In the genomic region with DNA sequence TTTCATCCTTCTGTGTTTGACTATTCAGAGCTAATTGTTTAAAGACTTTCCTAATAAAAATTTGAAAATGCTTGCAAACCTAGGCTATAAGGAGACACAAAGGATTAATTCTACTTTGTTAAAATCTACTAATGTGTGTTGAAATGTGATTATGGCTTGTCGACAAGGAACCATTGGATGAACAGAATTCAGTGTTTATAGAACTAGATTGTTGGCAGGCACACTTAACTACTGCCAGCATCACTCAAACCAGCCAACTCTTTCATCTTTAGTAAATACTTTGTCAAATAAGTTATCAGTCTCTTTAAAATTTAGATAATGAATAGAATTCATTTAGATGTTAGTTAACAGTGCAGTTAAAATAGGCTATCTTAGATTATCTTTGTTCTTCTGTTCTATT, we compare ENCODE assay signal across 24 cellular contexts.
"Had no signal": no experiment of that assay in that cellular context is flagged by ENCODE, and none has a peak within 500 bp of the region (broad histone marks: within the 10 kb centered on the region; RNA-seq: fewer than 3 reads in every experiment).

No MANE protein-coding gene starts in this region.

- H3K9me3 ChIP-seq: lower lobe of right lung, mucosa of descending colon, prostate gland, right atrium auricular region, sigmoid colon, stomach, thyroid gland had no signal

- H3K4me3 ChIP-seq: lower lobe of right lung, mucosa of descending colon, neural progenitor cell, prostate gland, right atrium auricular region, sigmoid colon, stomach, thyroid gland had no signal

- ATAC-seq: effector memory CD8-positive, alpha-beta T cell; left colon; left ventricle myocardium superior; lower lobe of right lung; mucosa of descending colon; naive thymus-derived CD4-positive, alpha-beta T cell; stimulated activated effector memory CD8-positive, alpha-beta T cell treated with anti-CD3 and anti-CD28 coated beads, Interleukin-12 subunit alpha, Interleukin-12 subunit beta, amount 100 ng/mL, for 72 hours had no signal

- H3K27me3 Mint-ChIP-seq: effector memory CD8-positive, alpha-beta T cell; naive thymus-derived CD4-positive, alpha-beta T cell; type B pancreatic cell had no signal

- H3K4me3 Mint-ChIP-seq: effector memory CD8-positive, alpha-beta T cell; immature natural killer cell; naive thymus-derived CD4-positive, alpha-beta T cell; nephron; neural progenitor cell; stimulated activated effector memory CD8-positive, alpha-beta T cell treated with anti-CD3 and anti-CD28 coated beads, Interleukin-12 subunit alpha, Interleukin-12 subunit beta, amount 100 ng/mL, for 72 hours; type B pancreatic cell had no signal

- H3K27me3 ChIP-seq: neural progenitor cell, right atrium auricular region, sigmoid colon, stomach, thyroid gland had no signal

- H2AFZ ChIP-seq: neural progenitor cell had no signal

- H3K9ac ChIP-seq: neural progenitor cell had no signal

- H3K9me3 Mint-ChIP-seq: effector memory CD8-positive, alpha-beta T cell; immature natural killer cell; naive thymus-derived CD4-positive, alpha-beta T cell; nephron; stimulated activated effector memory CD8-positive, alpha-beta T cell treated with anti-CD3 and anti-CD28 coated beads, Interleukin-12 subunit alpha, Interleukin-12 subunit beta, amount 100 ng/mL, for 72 hours; type B pancreatic cell had no signal

- H3K4me1 Mint-ChIP-seq: neural progenitor cell; stimulated activated effector memory CD8-positive, alpha-beta T cell treated with anti-CD3 and anti-CD28 coated beads, Interleukin-12 subunit alpha, Interleukin-12 subunit beta, amount 100 ng/mL, for 72 hours had no signal

- H3K36me3 ChIP-seq: lower lobe of right lung, neural progenitor cell, prostate gland, right atrium auricular region, sigmoid colon, stomach, thyroid gland had no signal

- H3K36me3 Mint-ChIP-seq: stimulated activated effector memory CD8-positive, alpha-beta T cell treated with anti-CD3 and anti-CD28 coated beads, Interleukin-12 subunit alpha, Interleukin-12 subunit beta, amount 100 ng/mL, for 72 hours; type B pancreatic cell had no signal

- H3K27ac ChIP-seq: lower lobe of right lung, neural progenitor cell, prostate gland, right atrium auricular region, sigmoid colon, stomach, thyroid gland had no signal

- H3K4me1 ChIP-seq: neural progenitor cell, prostate gland, right atrium auricular region, thyroid gland had no signal

- DNase-seq: cortex of kidney; effector memory CD8-positive, alpha-beta T cell; hypothalamus; immature natural killer cell; islet precursor cell; kidney glomerular epithelial cell; left colon; left ventricle myocardium superior; lower lobe of right lung; mucosa of descending colon; naive thymus-derived CD4-positive, alpha-beta T cell; nucleus accumbens; sigmoid colon; stimulated activated CD4-positive, alpha-beta T cell treated with anti-CD3 and anti-CD28 coated beads, Interleukin-2, amount 100 ng/mL, for 24 hours; stimulated activated CD4-positive, alpha-beta T cell treated with anti-CD3 and anti-CD28 coated beads, Interleukin-4, amount 100 ng/mL, for 24 hours; stimulated activated naive CD4-positive, alpha-beta T cell treated with Interleukin-2 at 50 U/mL for 16 hours; stomach; thyroid gland had no signal

- H3K27ac Mint-ChIP-seq: effector memory CD8-positive, alpha-beta T cell; immature natural killer cell; nephron; neural progenitor cell; stimulated activated effector memory CD8-positive, alpha-beta T cell treated with anti-CD3 and anti-CD28 coated beads, Interleukin-12 subunit alpha, Interleukin-12 subunit beta, amount 100 ng/mL, for 72 hours; type B pancreatic cell had no signal

- H3K4me2 ChIP-seq: neural progenitor cell had no signal
